Comparison of ENCODE assay signal across 9 cellular contexts in the genomic region with DNA sequence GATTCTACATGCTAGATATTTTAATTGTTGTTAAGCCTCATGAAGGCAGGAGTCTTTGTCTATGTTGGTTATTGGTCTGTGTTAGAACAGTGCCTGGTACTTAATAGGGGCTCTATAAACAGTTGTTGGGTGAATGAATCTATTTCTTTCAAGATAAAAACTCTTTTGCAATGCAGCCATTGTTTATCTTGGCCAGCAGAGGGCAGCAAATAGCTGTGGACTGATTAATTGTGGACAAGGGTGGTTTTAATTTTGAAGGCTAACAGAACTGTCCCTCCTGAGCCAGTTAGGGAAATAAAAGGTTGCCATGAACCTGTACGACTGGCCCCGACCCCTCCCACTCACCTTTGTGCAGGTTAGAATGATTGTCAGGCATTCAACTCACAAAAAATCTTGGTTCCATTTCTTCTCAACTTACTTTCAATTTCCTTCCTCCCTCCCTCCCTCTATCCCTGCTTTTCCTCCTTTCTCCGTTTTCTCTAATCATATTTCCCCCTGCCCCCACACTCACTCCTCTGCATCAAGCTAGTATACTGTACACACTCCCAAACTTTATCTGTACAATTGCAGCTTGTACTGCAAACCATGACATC.
DNase-seq lines count a peak whose midpoint lies in the region; ATAC-seq and TF ChIP-seq lines count a peak whose summit lies in the region.
"Had no signal": no experiment of that assay in that cellular context is flagged by ENCODE, and none has a peak within 500 bp of the region (broad histone marks: within the 10 kb centered on the region; RNA-seq: fewer than 3 reads in every experiment).

No MANE protein-coding gene starts in this region.

- TF ChIP-seq CTCF in fibroblast of pulmonary artery (IDR thresholded peaks at IDR 0.05; ENCODE audit: low read length, missing control alignments) (peak; percentile 75), neutrophil (IDR thresholded peaks at IDR 0.05) (peak; percentile 73)

- peak overlapping the region; percentile 43 for H3K4me3 ChIP-seq in CD4-positive, CD25-positive, alpha-beta regulatory T cell (ENCODE audit: low read depth, low read length)
- H3K4me3 ChIP-seq in fibroblast of pulmonary artery (replicated peaks; ENCODE audit: low read depth, low read length) (no peak overlapping the region), neutrophil (ENCODE audit: low read depth in 1 of 2, low read length in 1 of 2) (no peak overlapping the region)

- no peaks in the 10 kb centered on the region for H3K36me3 ChIP-seq in CD4-positive, CD25-positive, alpha-beta regulatory T cell (ENCODE audit: control insufficient read depth, insufficient read depth, low read length)
- H3K36me3 ChIP-seq in neutrophil = no peaks in the 10 kb centered on the region

- H3K27ac Mint-ChIP-seq in CD4-positive, CD25-positive, alpha-beta regulatory T cell = no peak overlapping the region
- H3K27ac Mint-ChIP-seq: IgD-negative memory B cell had no signal

- H3K4me1 ChIP-seq in CD4-positive, CD25-positive, alpha-beta regulatory T cell (ENCODE audit: control insufficient read depth, insufficient read depth, low read length, poor library complexity, severe bottlenecking) = no peaks in the 10 kb centered on the region
- peaks cover 7 to 9% of the 10 kb centered on the region in 2 experiments for H3K4me1 ChIP-seq in neutrophil (ENCODE audit: control insufficient read depth in 1 of 2, insufficient read depth in 1 of 2, low read depth in 1 of 2, low read length in 1 of 2)

- POLR2A ChIA-PET in HEK293T (lab: Yijun Ruan, JAX) = interaction anchor here (1.8 kb wide), 1 partner anchor 116 kb away, joined by 7 read pairs; a partner anchor contains a TSS

- H3K36me3 Mint-ChIP-seq in CD4-positive, CD25-positive, alpha-beta regulatory T cell = no peaks in the 10 kb centered on the region
- H3K36me3 Mint-ChIP-seq: IgD-negative memory B cell had no signal

- peak overlapping the region in 1 of 4 donors; percentile 3 for H3K4me3 Mint-ChIP-seq in CD4-positive, CD25-positive, alpha-beta regulatory T cell
- H3K4me3 Mint-ChIP-seq: IgD-negative memory B cell had no signal

- peak; percentile 11 to 33 (median 23) for DNase-seq in CD4-positive, CD25-positive, alpha-beta regulatory T cell
- peak; percentile 66 for DNase-seq in HEK293T (ENCODE audit: extremely low spot score)
- DNase-seq in NCI-H748 (lab: John Stamatoyannopoulos, UW; ENCODE audit: unreplicated experiment) = peak; percentile 70
- peak; percentile 7 for DNase-seq in activated CD8-positive, alpha-beta memory T cell treated with anti-CD3 and anti-CD28 coated beads, Interleukin-2, amount 50 U/mL, for 24 hours (ENCODE audit: extremely low read depth)
- DNase-seq in fibroblast of pulmonary artery (ENCODE audit: low read depth) = peak; percentile 75
- peak; percentile 64 for DNase-seq in ureter (ENCODE audit: low spot score)
- DNase-seq in HPDE6-E6E7 (ENCODE audit: extremely low spot score) = no peak

- no peak overlapping the region for H3K27ac ChIP-seq in CD4-positive, CD25-positive, alpha-beta regulatory T cell (ENCODE audit: insufficient read depth, low read length, poor library complexity, severe bottlenecking)
- no peak overlapping the region for H3K27ac ChIP-seq in neutrophil

- no peaks in the 10 kb centered on the region for H3K9me3 ChIP-seq in CD4-positive, CD25-positive, alpha-beta regulatory T cell (ENCODE audit: control insufficient read depth in 2 of 2, low read length in 2 of 2)
- no peaks in the 10 kb centered on the region for H3K9me3 ChIP-seq in neutrophil

- no peaks in the 10 kb centered on the region for H3K27me3 ChIP-seq in CD4-positive, CD25-positive, alpha-beta regulatory T cell (ENCODE audit: control insufficient read depth, insufficient read depth, low read length)
- H3K27me3 ChIP-seq in neutrophil = peaks cover 12% of the 10 kb centered on the region

- CTCF ChIA-PET in HEK293T (lab: Yijun Ruan, JAX) = interaction anchor here (0.6 to 2.8 kb wide), 13 partner anchors 8 to 350 kb away, joined by 3 to 30 read pairs (median 4); no protein-coding TSS in a partner anchor

- H3K4me1 Mint-ChIP-seq in CD4-positive, CD25-positive, alpha-beta regulatory T cell = peaks cover 0 to 6% (median 3%) of the 10 kb centered on the region in 4 donors

- peaks cover 5% of the 10 kb centered on the region for H3K27me3 Mint-ChIP-seq in CD4-positive, CD25-positive, alpha-beta regulatory T cell

- no peaks in the 10 kb centered on the region for H3K9me3 Mint-ChIP-seq in CD4-positive, CD25-positive, alpha-beta regulatory T cell
- H3K9me3 Mint-ChIP-seq: IgD-negative memory B cell had no signal

- no peak for ATAC-seq in CD4-positive, CD25-positive, alpha-beta regulatory T cell (ENCODE audit: low read depth in 2 of 2)

TF ChIP-seq in HEK293T, 16 proteins besides CTCF, POLR2A, EP300 and RAD21:
- TF ChIP-seq ELF4 (IDR thresholded peaks at IDR 0.05) (no peak), HDGF (IDR thresholded peaks at IDR 0.05; ENCODE audit: borderline replicate concordance) (no peak), CTBP1 (IDR thresholded peaks at IDR 0.05; ENCODE audit: borderline replicate concordance) (no peak), SP1 (IDR thresholded peaks at IDR 0.05) (no peak), TARDBP (IDR thresholded peaks at IDR 0.05) (no peak), FOXK2 (IDR thresholded peaks at IDR 0.05) (no peak), LEF1 (IDR thresholded peaks at IDR 0.05; ENCODE audit: borderline replicate concordance) (no peak), ARNT (IDR thresholded peaks at IDR 0.05) (no peak), FOXM1 (IDR thresholded peaks at IDR 0.05; ENCODE audit: borderline replicate concordance) (no peak)
- TF ChIP-seq, protein P1, sequence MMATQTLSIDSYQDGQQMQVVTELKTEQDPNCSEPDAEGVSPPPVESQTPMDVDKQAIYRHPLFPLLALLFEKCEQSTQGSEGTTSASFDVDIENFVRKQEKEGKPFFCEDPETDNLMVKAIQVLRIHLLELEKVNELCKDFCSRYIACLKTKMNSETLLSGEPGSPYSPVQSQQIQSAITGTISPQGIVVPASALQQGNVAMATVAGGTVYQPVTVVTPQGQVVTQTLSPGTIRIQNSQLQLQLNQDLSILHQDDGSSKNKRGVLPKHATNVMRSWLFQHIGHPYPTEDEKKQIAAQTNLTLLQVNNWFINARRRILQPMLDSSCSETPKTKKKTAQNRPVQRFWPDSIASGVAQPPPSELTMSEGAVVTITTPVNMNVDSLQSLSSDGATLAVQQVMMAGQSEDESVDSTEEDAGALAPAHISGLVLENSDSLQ (IDR thresholded peaks at IDR 0.05) = no peak
